Comparison of ENCODE assay signal across 8 cellular contexts in the genomic region with DNA sequence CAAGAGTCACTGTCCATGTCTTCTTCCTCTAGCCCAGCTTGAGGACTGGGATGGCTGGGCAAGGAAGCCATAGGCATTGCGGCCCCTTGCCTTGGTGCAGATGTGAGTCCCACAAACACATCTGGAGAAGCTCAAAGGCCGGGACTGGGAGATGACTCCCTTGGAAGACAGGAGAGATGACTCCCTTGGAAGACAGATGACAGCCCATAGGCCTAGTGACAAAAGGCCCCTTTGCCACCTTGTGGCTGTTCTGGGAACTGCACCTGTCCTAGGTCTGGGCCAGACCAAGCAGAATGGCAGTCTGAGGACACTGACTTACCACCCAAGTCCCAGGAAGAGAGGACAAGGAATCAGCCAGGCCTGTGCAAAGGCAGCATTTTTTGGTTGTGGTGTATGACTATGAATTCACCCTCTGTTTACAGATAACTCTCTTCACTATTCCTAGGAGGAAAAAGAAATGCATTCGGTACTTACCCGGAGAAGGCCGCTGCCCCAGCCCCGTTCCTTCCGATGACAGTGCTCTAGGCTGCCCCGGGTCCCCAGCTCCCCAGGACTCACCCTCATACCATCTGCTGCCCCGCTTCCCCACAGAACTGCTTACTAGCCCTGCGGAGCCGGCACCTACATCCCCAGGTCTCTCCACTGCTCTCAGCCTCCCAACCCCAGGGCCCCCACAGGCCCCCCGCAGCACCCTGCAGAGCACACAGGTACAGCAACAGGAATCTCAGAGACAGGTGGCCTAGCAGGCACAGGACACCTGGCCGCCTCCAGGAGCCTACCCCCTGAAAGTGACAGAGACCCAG. TPM values are rescaled to one million over a fixed set of nuclear protein-coding genes. Genes with fewer than 3 reads are reported as not detected.
DNase-seq lines count a peak whose midpoint lies in the region; ATAC-seq and TF ChIP-seq lines count a peak whose summit lies in the region.

No MANE protein-coding gene starts in this region.

- H3K27ac ChIP-seq in AG04450 (ENCODE audit: low read depth, low read length): peak overlapping the region; percentile 21
- H3K27ac ChIP-seq in neutrophil: peak overlapping the region; percentile 69
- H3K27ac ChIP-seq in testis: no peak overlapping the region

- ATAC-seq in GM18498 (IDR thresholded peaks at IDR 0.05; ENCODE audit: unreplicated experiment): peak; percentile 57

- H3K4me1 ChIP-seq in neutrophil (ENCODE audit: control insufficient read depth in 1 of 2, insufficient read depth in 1 of 2, low read depth in 1 of 2, low read length in 1 of 2) (peaks cover 55 to 57% of the 10 kb centered on the region in 2 experiments), testis (peaks cover 32% of the 10 kb centered on the region)

- 87 to 88% methylated on average over 12 to 13 of the region's 13 CpGs for WGBS in testis, 2 donors

- POLR2A ChIA-PET in AG04450 (lab: Yijun Ruan, JAX): interaction anchor here (0.9 to 2.3 kb wide), 3 partner anchors 13 to 30 kb away, joined by 3 to 17 read pairs (median 3); a partner anchor contains a TSS

- CTCF ChIA-PET in AG04450 (lab: Charles Lee): interaction anchor here (0.6 to 20.0 kb wide), 10 partner anchors 9 to 578 kb away, joined by 3 to 458 read pairs (median 4); no protein-coding TSS in a partner anchor

- TF ChIP-seq POLR2A in testis (IDR thresholded peaks at IDR 0.05): no peak

- peaks cover 23% of the 10 kb centered on the region for H3K36me3 ChIP-seq in neutrophil
- peaks cover 4% of the 10 kb centered on the region for H3K36me3 ChIP-seq in testis (ENCODE audit: low read depth, missing control alignments)

- no peaks in the 10 kb centered on the region for H3K27me3 ChIP-seq in AG04450 (ENCODE audit: control insufficient read depth, insufficient read depth, low read length)
- no peaks in the 10 kb centered on the region for H3K27me3 ChIP-seq in neutrophil
- no peaks in the 10 kb centered on the region for H3K27me3 ChIP-seq in testis

- H3K9me3 ChIP-seq in AG04450 (ENCODE audit: control insufficient read depth, insufficient read depth, low read length) (no peaks in the 10 kb centered on the region), neutrophil (no peaks in the 10 kb centered on the region), testis (no peaks in the 10 kb centered on the region)

- TF ChIP-seq CTCF in AG04450 (IDR thresholded peaks at IDR 0.05; ENCODE audit: low read depth, low read length) (peak; percentile 87), neutrophil (IDR thresholded peaks at IDR 0.05) (peak; percentile 88), testis (IDR thresholded peaks at IDR 0.05) (peak; percentile 89 to 96 (median 90))

- intact Hi-C loops in testis (cut with DNase I; ENCODE audit: low total_unique reads): no loop called here

- H3K4me3 ChIP-seq in AG04450 (ENCODE audit: low read depth, low read length) (no peak overlapping the region), neutrophil (ENCODE audit: low read depth in 1 of 2, low read length in 1 of 2) (no peak overlapping the region), testis (no peak overlapping the region)

- DNase-seq in AG04450 (ENCODE audit: low read depth, low spot score) (no peak), HPDE6-E6E7 (ENCODE audit: extremely low spot score) (peak; percentile 70), RPMI8226 (peak; percentile 78), fibroblast of the conjunctiva (ENCODE audit: low read depth) (peak; percentile 34), testis (peak; percentile 89)
- peak; percentile 74 to 75 for DNase-seq in activated T-helper 1 cell treated with anti-CD3 and anti-CD28 coated beads, Interleukin-2, amount 50 U/mL, for 16 hours (ENCODE audit: low read depth in 1 of 2, low spot score in 1 of 2)

RNA-seq across cellular contexts. Expression of a gene that starts 30.8 kb away (rescaled TPM):
- 725 and 1,036 TPM in 2 replicates for polyA plus RNA-seq in AG04450 (2011; rRNA removed)
- 151 and 283 TPM in 2 replicates for polyA minus RNA-seq in AG04450 (2011; rRNA and poly(A)+ RNA removed)
- 100 to 1,000 TPM; 336 to 459 TPM for total RNA-seq in testis
- polyA plus RNA-seq in testis (ENCODE audit: insufficient read depth, low read depth, low replicate concordance): 919 TPM

RNA-seq across cellular contexts. Expression of a gene that starts 31.5 kb away (rescaled TPM):
- polyA plus RNA-seq in AG04450 (2011; rRNA removed) (2.1 and 2.7 TPM in 2 replicates), testis (ENCODE audit: insufficient read depth, low read depth, low replicate concordance) (9.9 TPM)
- 3.6 and 6.2 TPM in 2 replicates for polyA minus RNA-seq in AG04450 (2011; rRNA and poly(A)+ RNA removed)
- total RNA-seq in testis: 10 to 100 TPM; 15.2 to 16.1 TPM

Comparison
In these comparisons a context has a peak if more than half of its experiments do, and no peak if none do; other contexts are left out.
1. H3K27ac ChIP-seq: peak in AG04450 (single experiment) and neutrophil (single experiment); none in testis (0 of 2).
2. Peak in every context shown above with its lines, with median percentiles within 50 percentile points of each other: CTCF ChIP-seq.